ENCODE assay signal across 2 cellular contexts in genomic region chr15:55734641-55735040, GRCh38.
TF ChIP-seq lines count a peak whose summit lies in the region.

No MANE protein-coding gene starts in this region.

TF ChIP-seq in SK-N-SH, 30 proteins besides CTCF, POLR2A, EP300 and RAD21:
- TF ChIP-seq USF2 (IDR thresholded peaks at IDR 0.05; ENCODE audit: borderline replicate concordance, low read depth, low read length) (no peak), USF1 (IDR thresholded peaks at IDR 0.05; ENCODE audit: borderline replicate concordance, low read depth) (no peak), FOXJ3 (CRISPR knock-in tag; IDR thresholded peaks at IDR 0.05) (no peak), ZBTB33 (IDR thresholded peaks at IDR 0.05; ENCODE audit: borderline replicate concordance, low read depth) (no peak), RCOR1 (IDR thresholded peaks at IDR 0.05; ENCODE audit: low read length) (no peak), TCF12 (IDR thresholded peaks at IDR 0.05) (no peak), NFIC (IDR thresholded peaks at IDR 0.05; ENCODE audit: borderline replicate concordance) (no peak), RFX5 (IDR thresholded peaks at IDR 0.05; ENCODE audit: low read length) (no peak), GABPA (IDR thresholded peaks at IDR 0.05; ENCODE audit: low read depth) (no peak), POLR2AphosphoS5 (IDR thresholded peaks at IDR 0.05; ENCODE audit: low read depth, low read length) (no peak), NRF1 (IDR thresholded peaks at IDR 0.05; ENCODE audit: low read depth, low read length) (no peak), MXI1 (IDR thresholded peaks at IDR 0.05; ENCODE audit: low read depth, low read length) (no peak), ELF1 (IDR thresholded peaks at IDR 0.05) (no peak), RXRA (IDR thresholded peaks at IDR 0.05; ENCODE audit: borderline replicate concordance, low read depth) (no peak), EZH2phosphoT487 (IDR thresholded peaks at IDR 0.05; ENCODE audit: borderline replicate concordance, low read depth) (no peak), IRF3 (IDR thresholded peaks at IDR 0.05; ENCODE audit: low read depth, low read length) (no peak), MEF2A (IDR thresholded peaks at IDR 0.05; ENCODE audit: borderline replicate concordance, low read depth) (no peak), GATA2 (CRISPR knock-in tag; IDR thresholded peaks at IDR 0.05) (no peak), SMC3 (IDR thresholded peaks at IDR 0.05; ENCODE audit: low read depth, low read length) (no peak), MAX (IDR thresholded peaks at IDR 0.05; ENCODE audit: low read depth) (no peak)

TF ChIP-seq in SK-N-SH treated with all-trans-retinoic acid at 6 μM for 48 hours, 23 proteins besides CTCF, POLR2A, EP300 and RAD21 (continued from another document):
- no peak for TF ChIP-seq POU6F1 (CRISPR knock-in tag; IDR thresholded peaks at IDR 0.05; ENCODE audit: borderline replicate concordance, low read depth)
- TF ChIP-seq TSHZ2 (CRISPR knock-in tag; IDR thresholded peaks at IDR 0.05) = no peak
- no peak for TF ChIP-seq TOX (CRISPR knock-in tag; IDR thresholded peaks at IDR 0.05; ENCODE audit: borderline replicate concordance)
- TF ChIP-seq ZNF565 (CRISPR knock-in tag; conservative IDR thresholded peaks at IDR 0.05; ENCODE audit: low read depth) = no peak
- TF ChIP-seq ISL1 (CRISPR knock-in tag; IDR thresholded peaks at IDR 0.05) = no peak
- TF ChIP-seq ESRRG (CRISPR knock-in tag; IDR thresholded peaks at IDR 0.05) = no peak
- TF ChIP-seq ZNF70 (CRISPR knock-in tag; IDR thresholded peaks at IDR 0.05) = no peak
- no peak for TF ChIP-seq CSDC2 (CRISPR knock-in tag; IDR thresholded peaks at IDR 0.05)
- TF ChIP-seq CREB5 (CRISPR knock-in tag; IDR thresholded peaks at IDR 0.05; ENCODE audit: low read depth) = no peak
- no peak for TF ChIP-seq ZFP3 (CRISPR knock-in tag; IDR thresholded peaks at IDR 0.05)
- no peak for TF ChIP-seq PATZ1 (CRISPR knock-in tag; IDR thresholded peaks at IDR 0.05; ENCODE audit: borderline replicate concordance)
- TF ChIP-seq ZC3H10 (CRISPR knock-in tag; IDR thresholded peaks at IDR 0.05) = no peak
- TF ChIP-seq CSRNP3 (CRISPR knock-in tag; IDR thresholded peaks at IDR 0.05) = no peak
- TF ChIP-seq TCF4 (CRISPR knock-in tag; IDR thresholded peaks at IDR 0.05; ENCODE audit: borderline replicate concordance) = no peak
